In the genomic region with DNA sequence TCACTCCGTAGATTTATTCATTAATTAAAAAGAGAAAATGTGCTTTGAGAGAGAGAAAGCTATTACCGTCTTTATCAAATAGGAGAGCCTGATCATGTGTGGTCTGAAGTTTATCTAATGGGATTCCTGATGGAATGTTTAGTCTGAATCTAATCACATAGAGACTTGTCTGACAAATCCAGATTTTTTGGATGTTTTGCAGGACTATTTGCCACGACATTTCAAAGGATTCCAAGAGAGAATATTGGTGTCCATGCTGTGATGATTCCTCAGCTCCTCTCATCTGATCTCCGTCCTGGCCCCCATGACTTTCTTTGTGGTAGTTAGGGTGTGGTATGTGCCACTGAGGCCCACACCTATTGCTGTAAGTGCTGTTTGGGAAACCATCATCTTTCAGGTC, we compare ENCODE assay signal across 18 cellular contexts. TPM values are rescaled to one million over a fixed set of nuclear protein-coding genes. Genes with fewer than 3 reads are reported as not detected.
"Had no signal": no experiment of that assay in that cellular context is flagged by ENCODE, and none has a peak within 500 bp of the region (broad histone marks: within the 10 kb centered on the region; RNA-seq: fewer than 3 reads in every experiment).

No MANE protein-coding gene starts in this region.

- ATAC-seq: naive thymus-derived CD8-positive, alpha-beta T cell had no signal

- H3K9me3 ChIP-seq: heart left ventricle, mucosa of descending colon, neutrophil, right atrium auricular region, sigmoid colon, suprapubic skin, thyroid gland, upper lobe of left lung, uterus had no signal

- H3K4me3 ChIP-seq: heart left ventricle, mucosa of descending colon, right atrium auricular region, sigmoid colon, skin epidermis, suprapubic skin, thyroid gland, upper lobe of left lung, uterus had no signal

- H3K36me3 Mint-ChIP-seq: naive thymus-derived CD8-positive, alpha-beta T cell had no signal

- H3K4me3 Mint-ChIP-seq: naive thymus-derived CD8-positive, alpha-beta T cell had no signal

- H3K27ac ChIP-seq: neutrophil, right atrium auricular region, sigmoid colon, thyroid gland, uterus had no signal

- DNase-seq: effector memory CD4-positive, alpha-beta T cell; heart left ventricle; hippocampal formation; kidney glomerular epithelial cell; mucosa of descending colon; naive thymus-derived CD8-positive, alpha-beta T cell; posterior cingulate gyrus; sigmoid colon; stimulated activated CD4-positive, alpha-beta T cell treated with anti-CD3 and anti-CD28 coated beads, Interleukin-12 subunit alpha, Interleukin-12 subunit beta, amount 100 ng/mL, for 4 hours; stimulated activated naive CD4-positive, alpha-beta T cell treated with Interleukin-2 at 50 U/mL for 16 hours; thyroid gland; upper lobe of left lung; uterus had no signal

- H3K36me3 ChIP-seq: heart left ventricle, neutrophil, right atrium auricular region, sigmoid colon, suprapubic skin, thyroid gland, upper lobe of left lung, uterus had no signal

- H3K9me3 Mint-ChIP-seq: naive thymus-derived CD8-positive, alpha-beta T cell had no signal

- H3K27me3 ChIP-seq: heart left ventricle, right atrium auricular region, sigmoid colon, suprapubic skin, thyroid gland, upper lobe of left lung, uterus had no signal

- H3K4me1 ChIP-seq: right atrium auricular region, sigmoid colon, thyroid gland, uterus had no signal

RNA-seq across cellular contexts. Expression of a gene that starts 20.1 kb away (rescaled TPM):
- total RNA-seq: naive thymus-derived CD8-positive, alpha-beta T cell had no signal

RNA-seq across cellular contexts. Expression of a gene that starts 34.6 kb away (rescaled TPM):
- total RNA-seq: right atrium auricular region had no signal
- polyA plus RNA-seq: heart left ventricle; naive thymus-derived CD8-positive, alpha-beta T cell; neural cell had no signal

RNA-seq across cellular contexts. Expression of a gene that starts 35.0 kb away (rescaled TPM):
- polyA plus RNA-seq: heart left ventricle, neural cell had no signal
